In the genomic region with DNA sequence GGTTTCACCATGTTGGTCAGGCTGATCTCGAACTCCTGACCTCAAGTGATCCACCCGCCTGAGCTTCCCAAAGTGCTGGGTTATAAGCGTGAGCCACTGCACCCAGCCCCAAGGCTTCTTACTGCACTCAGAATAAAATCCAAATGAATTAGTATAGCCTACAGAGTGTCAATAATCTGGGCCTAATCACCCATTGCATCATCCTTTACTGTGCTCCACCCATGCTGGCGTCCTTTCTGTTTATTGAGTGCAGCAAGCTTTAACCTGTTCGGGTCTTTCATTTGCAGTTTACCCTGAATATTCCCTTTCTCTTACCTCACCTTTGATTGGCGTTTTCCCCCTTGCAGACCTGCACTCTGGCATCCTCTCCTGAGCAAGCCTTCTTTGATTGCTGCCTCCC, we compare ENCODE assay signal across 15 cellular contexts.
DNase-seq lines count a peak whose midpoint lies in the region; ATAC-seq, FAIRE-seq and TF ChIP-seq lines count a peak whose summit lies in the region.
"Had no signal": no experiment of that assay in that cellular context is flagged by ENCODE, and none has a peak within 500 bp of the region (broad histone marks: within the 10 kb centered on the region; RNA-seq: fewer than 3 reads in every experiment).

No MANE protein-coding gene starts in this region.

- peak overlapping the region; percentile 36 for H3K27ac ChIP-seq in RWPE1
- H3K27ac ChIP-seq: SK-N-MC had no signal

- CTCF ChIA-PET in RWPE1 (lab: Yijun Ruan, JAX), result interaction anchor here (0.6 kb wide), 2 partner anchors 37 to 152 kb away, joined by 4 read pairs; no protein-coding TSS in a partner anchor

- peak overlapping the region; percentile 28 for H3K27ac Mint-ChIP-seq in neural crest cell (ENCODE audit: unreplicated experiment)
- H3K27ac Mint-ChIP-seq: CD4-positive, alpha-beta T cell had no signal

- TF ChIP-seq CTCF in RWPE1 (conservative IDR thresholded peaks at IDR 0.05; ENCODE audit: low read depth), result no peak
- no peak for TF ChIP-seq CTCF in neural crest cell (conservative IDR thresholded peaks at IDR 0.05)

- H3K4me3 Mint-ChIP-seq in neural crest cell, result no peak overlapping the region
- H3K4me3 Mint-ChIP-seq: CD4-positive, alpha-beta T cell had no signal

- no peaks in the 10 kb centered on the region for H3K27me3 Mint-ChIP-seq in neural crest cell (ENCODE audit: low read depth)
- H3K27me3 Mint-ChIP-seq: CD4-positive, alpha-beta T cell had no signal

- no peak for TF ChIP-seq POLR2A in erythroblast (IDR thresholded peaks at IDR 0.05; ENCODE audit: low read length)
- TF ChIP-seq POLR2A in H54 (IDR thresholded peaks at IDR 0.05; ENCODE audit: low read depth, low read length), result no peak

- H3K36me3 Mint-ChIP-seq in neural crest cell (ENCODE audit: low read depth), result peaks cover 19% of the 10 kb centered on the region

- H3K4me1 Mint-ChIP-seq in neural crest cell, result no peaks in the 10 kb centered on the region

- POLR2A ChIA-PET in RWPE1 (lab: Yijun Ruan, JAX; ENCODE audit: low non-redundant PET), result no interaction called here

- FAIRE-seq in H54 (lab: Jason Lieb, UNC), result no peak

- no peak for ATAC-seq in HG03139 (IDR thresholded peaks at IDR 0.05; ENCODE audit: unreplicated experiment)

- H3K9me3 Mint-ChIP-seq in neural crest cell, result peaks cover 2% of the 10 kb centered on the region
- H3K9me3 Mint-ChIP-seq: CD4-positive, alpha-beta T cell had no signal

- peak; percentile 6 for DNase-seq in NCI-H748 (lab: John Stamatoyannopoulos, UW; ENCODE audit: unreplicated experiment)
- peak; percentile 22 for DNase-seq in RWPE1 (ENCODE audit: low spot score)
- DNase-seq in erythroblast (lab: John Stamatoyannopoulos, UW), result peak; percentile 10 to 48
- DNase-seq in neural crest cell (ENCODE audit: low read depth, low spot score), result no peak
- no peak for DNase-seq in middle frontal gyrus (ENCODE audit: extremely low spot score, low spot score)
- no peak for DNase-seq in H54 (ENCODE audit: insufficient read length, low spot score)
- DNase-seq: CD4-positive, alpha-beta T cell; DMS79 treated with DMSO at 0.1 percent for 48 hours; H7; Karpas-422; MM.1S; NCI-H1092 treated with DMSO at 0.1 percent for 48 hours; NCI-H510A treated with DMSO at 0.1 percent for 48 hours had no signal

Comparison
In these comparisons a context has a peak if more than half of its experiments do, and no peak if none do; other contexts are left out.
1. DNase-seq: peak in NCI-H748 (single experiment), RWPE1 (single experiment) and erythroblast (2 of 2); none in neural crest cell (single experiment), middle frontal gyrus (single experiment) and H54 (single experiment).